ENCODE assay signal across 10 cellular contexts in the genomic region with DNA sequence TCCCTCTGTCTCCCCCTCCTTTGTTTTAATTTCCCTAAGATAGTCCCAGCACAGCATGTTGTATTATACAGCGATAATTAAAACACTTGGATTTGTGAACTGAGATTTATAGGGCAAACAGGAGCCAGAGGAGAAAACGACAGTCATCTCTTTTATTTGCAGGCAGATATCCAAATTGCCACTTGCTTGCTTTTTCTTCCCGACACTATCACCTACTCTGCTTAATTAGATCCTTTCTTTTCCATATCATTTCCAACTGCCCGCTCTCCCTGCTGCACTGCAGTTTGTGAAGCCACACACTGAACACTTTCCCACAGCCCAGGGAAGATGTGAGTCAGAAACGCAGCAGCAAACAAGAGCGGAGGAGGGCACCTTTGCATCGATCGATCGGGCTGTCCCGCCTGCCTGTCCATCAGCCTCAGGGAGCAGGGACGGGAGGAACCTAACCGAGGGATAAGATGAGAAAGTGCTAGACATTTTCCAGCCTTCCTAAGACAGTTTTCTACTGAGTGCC. TPM values are rescaled to one million over a fixed set of nuclear protein-coding genes. Genes with fewer than 3 reads are reported as not detected.
A peak's percentile ranks its signal among the peaks of the same experiment; 100 is the strongest.
DNase-seq lines count a peak whose midpoint lies in the region; ATAC-seq and TF ChIP-seq lines count a peak whose summit lies in the region.
"Had no signal": no experiment of that assay in that cellular context is flagged by ENCODE, and none has a peak within 500 bp of the region (broad histone marks: within the 10 kb centered on the region; RNA-seq: fewer than 3 reads in every experiment).

No MANE protein-coding gene starts in this region.

- intact Hi-C loops in colonic mucosa (cut with DNase I), result no loop called here

- H3K4me1 ChIP-seq in H9 (ENCODE audit: insufficient read depth, low read length) (peaks cover 20% of the 10 kb centered on the region), colonic mucosa (peaks cover 5% of the 10 kb centered on the region), neural progenitor cell (peaks cover 19% of the 10 kb centered on the region)

- no peak overlapping the region for H4K91ac ChIP-seq in H9 (ENCODE audit: insufficient read length, low read depth, low read length)

- no peak for ATAC-seq in GM19397 (IDR thresholded peaks at IDR 0.05; ENCODE audit: unreplicated experiment)
- no peak for ATAC-seq in GM19023 (IDR thresholded peaks at IDR 0.05; ENCODE audit: unreplicated experiment)
- ATAC-seq in HG03469 (IDR thresholded peaks at IDR 0.05; ENCODE audit: unreplicated experiment), result no peak
- ATAC-seq: activated naive CD4-positive, alpha-beta T cell treated with anti-CD3 and anti-CD28 coated beads, Interleukin-2, amount 50 U/mL, for 72 hours had no signal

- peaks cover 5% of the 10 kb centered on the region for H3K23me2 ChIP-seq in H9 (ENCODE audit: insufficient read length, low read depth, low read length, poor library complexity, severe bottlenecking)

- peak overlapping the region; percentile 65 for H2BK5ac ChIP-seq in H9 (ENCODE audit: insufficient read length, low read length)

- no peak overlapping the region for H2BK120ac ChIP-seq in H9 (ENCODE audit: low read depth, low read length, poor library complexity, severe bottlenecking)

- H3K36me3 Mint-ChIP-seq in H9 (ENCODE audit: insufficient read depth in 1 of 3, low read depth in 3 of 3) (peaks cover 0 to 2% (median 0%) of the 10 kb centered on the region in 3 experiments; a peak in 1 of 7 replicates), neural progenitor cell (no peaks in the 10 kb centered on the region)
- H3K36me3 Mint-ChIP-seq: activated naive CD4-positive, alpha-beta T cell treated with anti-CD3 and anti-CD28 coated beads, Interleukin-2, amount 50 U/mL, for 72 hours had no signal

- H3K23ac ChIP-seq in H9 (ENCODE audit: insufficient read length, low read depth, low read length), result no peak overlapping the region

- peaks cover 33% of the 10 kb centered on the region for H3F3A ChIP-seq in neural progenitor cell (ENCODE audit: low read depth)

- H3K4me3 ChIP-seq in colonic mucosa (no peak overlapping the region), neural progenitor cell (no peak overlapping the region)
- H3K4me3 ChIP-seq: lung had no signal

- H3K4me2 ChIP-seq in H9 (ENCODE audit: insufficient read depth, insufficient read length, low read length) (no peak overlapping the region), neural progenitor cell (peak overlapping the region; percentile 36)

- H3K4me3 Mint-ChIP-seq in H9, result peak overlapping the region in 1 of 2 experiments; percentile 27; a peak in 2 of 5 replicates
- H3K4me3 Mint-ChIP-seq in neural progenitor cell, result peak overlapping the region; percentile 64

- H3T11ph ChIP-seq in H9 (ENCODE audit: low read length), result no peak overlapping the region

- H2BK15ac ChIP-seq in H9 (ENCODE audit: low read depth, low read length), result no peak overlapping the region

- peaks cover 58 to 72% of the 10 kb centered on the region in 2 experiments for H3K4me1 Mint-ChIP-seq in H9
- peaks cover 58% of the 10 kb centered on the region for H3K4me1 Mint-ChIP-seq in neural progenitor cell

- no peak overlapping the region for H4K5ac ChIP-seq in H9 (ENCODE audit: insufficient read length, low read depth, low read length)

- no peaks in the 10 kb centered on the region for H3K79me2 ChIP-seq in H9 (ENCODE audit: insufficient read depth, low read length)
- H3K79me2 ChIP-seq in neural progenitor cell (ENCODE audit: low read depth), result no peaks in the 10 kb centered on the region

- H2AFZ ChIP-seq in H9 (ENCODE audit: low read length) (no peak overlapping the region), neural progenitor cell (replicated peaks) (peak overlapping the region; percentile 32)

- H2AK5ac ChIP-seq in H9 (ENCODE audit: insufficient read length, low read length), result no peak overlapping the region

- H3K27ac ChIP-seq in H9 (ENCODE audit: insufficient read length, low read depth, low read length) (peak overlapping the region; percentile 51), colonic mucosa (no peak overlapping the region), neural progenitor cell (no peak overlapping the region)

- H3K56ac ChIP-seq in H9 (ENCODE audit: insufficient read length, low read depth, low read length), result no peak overlapping the region

- H4K20me1 ChIP-seq in H9 (ENCODE audit: control insufficient read depth, insufficient read depth, insufficient read length), result no peaks in the 10 kb centered on the region
- no peaks in the 10 kb centered on the region for H4K20me1 ChIP-seq in neural progenitor cell (ENCODE audit: low read depth)

- WGBS in H9 (ENCODE audit: extremely low coverage, insufficient read length, low lambda C conversion rate), result no CpG with 5 or more reads among the region's 12 CpGs

- H4K8ac ChIP-seq in H9 (replicated peaks; ENCODE audit: insufficient read length, low read depth, low read length), result no peak overlapping the region

- peak overlapping the region; percentile 21 for H3K9ac ChIP-seq in H9 (ENCODE audit: extremely low read depth, insufficient read length, low read length)
- H3K9ac ChIP-seq in colonic mucosa (ENCODE audit: low read depth in 2 of 2, low read length in 2 of 2), result peak overlapping the region in 1 of 2 donors; percentile 38
- no peak overlapping the region for H3K9ac ChIP-seq in neural progenitor cell

- TF ChIP-seq CTCF in H9 (conservative IDR thresholded peaks at IDR 0.05) (no peak), colonic mucosa (IDR thresholded peaks at IDR 0.05) (no peak), neural progenitor cell (IDR thresholded peaks at IDR 0.05) (no peak)

- H3K18ac ChIP-seq in H9 (ENCODE audit: insufficient read length, low read depth, low read length), result peak overlapping the region; percentile 87

- H3K36me3 ChIP-seq in colonic mucosa, result no peaks in the 10 kb centered on the region
- H3K36me3 ChIP-seq in neural progenitor cell, result no peaks in the 10 kb centered on the region

- H2BK20ac ChIP-seq in H9 (ENCODE audit: low read depth, low read length, poor library complexity, severe bottlenecking), result no peak overlapping the region

- H2BK12ac ChIP-seq in H9 (ENCODE audit: insufficient read length, low read depth, low read length), result no peak overlapping the region

- H3K27me3 Mint-ChIP-seq in H9 (ENCODE audit: low read depth) (peaks cover 12% of the 10 kb centered on the region), neural progenitor cell (ENCODE audit: insufficient read depth, low read depth) (peaks cover 3% of the 10 kb centered on the region)

- no peak overlapping the region for H3K4ac ChIP-seq in H9 (ENCODE audit: low read depth, low read length)

- H3K14ac ChIP-seq in H9 (ENCODE audit: insufficient read depth, low read length), result peak overlapping the region; percentile 81

- H3K27ac Mint-ChIP-seq in H9 (peak overlapping the region; percentile 41 to 62 (median 57)), neural progenitor cell (peak overlapping the region; percentile 84)
- H3K27ac Mint-ChIP-seq: activated naive CD4-positive, alpha-beta T cell treated with anti-CD3 and anti-CD28 coated beads, Interleukin-2, amount 50 U/mL, for 72 hours had no signal

- H3K9me3 ChIP-seq in H9 (ENCODE audit: control insufficient read depth, low read depth, low read length) (no peaks in the 10 kb centered on the region), colonic mucosa (no peaks in the 10 kb centered on the region), neural progenitor cell (ENCODE audit: low read depth) (no peaks in the 10 kb centered on the region)

- H3K27me3 ChIP-seq in H9 (ENCODE audit: insufficient read depth, low read length) (no peaks in the 10 kb centered on the region), colonic mucosa (no peaks in the 10 kb centered on the region), neural progenitor cell (peaks cover 40% of the 10 kb centered on the region)

- no peaks in the 10 kb centered on the region for H3K79me1 ChIP-seq in H9 (ENCODE audit: insufficient read depth, low read depth, low read length, poor library complexity, severe bottlenecking)

- H3K9me3 Mint-ChIP-seq in H9, result no peaks in the 10 kb centered on the region; a peak in 1 of 5 replicates
- peaks cover 6% of the 10 kb centered on the region for H3K9me3 Mint-ChIP-seq in neural progenitor cell
- H3K9me3 Mint-ChIP-seq: activated naive CD4-positive, alpha-beta T cell treated with anti-CD3 and anti-CD28 coated beads, Interleukin-2, amount 50 U/mL, for 72 hours had no signal

- peak; percentile 65 for DNase-seq in H9
- peak; percentile 38 for DNase-seq in NCI-H2029 treated with DMSO at 0.1 percent for 48 hours (lab: John Stamatoyannopoulos, UW)
- DNase-seq in colonic mucosa, result peak; percentile 38
- peak; percentile 56 for DNase-seq in neural progenitor cell (ENCODE audit: low spot score)
- DNase-seq in DMS 273 treated with DMSO at 0.1 percent for 48 hours (lab: John Stamatoyannopoulos, UW), result no peak

RNA-seq across cellular contexts. Expression of gene SPRY4, which starts 35.8 kb away (rescaled TPM):
- 92.4 and 95.9 TPM in 2 replicates for total RNA-seq in H9 (2021)
- total RNA-seq in colonic mucosa, result 10 to 100 TPM in 1 of 2 donors, 1 to 10 TPM in 1; 8.4 to 21.5 TPM
- total RNA-seq in neural progenitor cell (ENCODE audit: low replicate concordance), result 0.13 and 1.7 TPM in 2 replicates
